24 cellular contexts compared by ENCODE assay signal in genomic region chr17:70256751-70257150, GRCh38.
"Had no signal": no experiment of that assay in that cellular context is flagged by ENCODE, and none has a peak within 500 bp of the region (broad histone marks: within the 10 kb centered on the region; RNA-seq: fewer than 3 reads in every experiment).

No MANE protein-coding gene starts in this region.

- H3K27me3 ChIP-seq: ovary, right atrium auricular region, right lobe of liver, tibial nerve, uterus had no signal

- DNase-seq: hippocampal formation; kidney glomerular epithelial cell; left cardiac atrium; left ventricle myocardium superior; lower lobe of right lung; mammary epithelial cell; mesenchymal stem cell; naive thymus-derived CD4-positive, alpha-beta T cell; ovary; right lobe of liver; small intestine; stimulated activated CD4-positive, alpha-beta T cell treated with anti-CD3 and anti-CD28 coated beads, Interleukin-1b, Interleukin-23, amount 100 ng/mL, for 48 hours; stimulated activated CD4-positive, alpha-beta T cell treated with anti-CD3 and anti-CD28 coated beads, Interleukin-2, amount 100 ng/mL, for 48 hours; stimulated activated CD4-positive, alpha-beta T cell treated with anti-CD3 and anti-CD28 coated beads, Interleukin-4, amount 100 ng/mL, for 4 hours; stimulated activated CD8-positive, alpha-beta memory T cell treated with anti-CD3 and anti-CD28 coated beads, Interleukin-4, amount 100 ng/mL, for 48 hours; stimulated activated naive CD4-positive, alpha-beta T cell treated with Interleukin-2 at 50 U/mL for 16 hours; stimulated activated naive CD8-positive, alpha-beta T cell treated with anti-CD3 and anti-CD28 coated beads, Interleukin-15, amount 100 ng/mL, for 72 hours; substantia nigra; uterus had no signal

- H3K4me3 ChIP-seq: lower lobe of right lung, ovary, right atrium auricular region, right lobe of liver, tibial nerve, uterus had no signal

- ATAC-seq: left cardiac atrium; left lobe of liver; left ventricle myocardium superior; lower lobe of right lung; naive thymus-derived CD4-positive, alpha-beta T cell; natural killer cell treated with Interleukin-12 subunit alpha and Interleukin-12 subunit beta and Interleukin-15 and Interleukin-18, amount 100 ng/mL, for 72 hours; right lobe of liver; stimulated activated memory B cell treated with anti-CD40 and anti-IgM and Interleukin-4, amounts not matched to agents 10 μg/mL and 1 μg/mL and 100 μg/mL, for 72 hours; stimulated activated naive CD8-positive, alpha-beta T cell treated with anti-CD3 and anti-CD28 coated beads, Interleukin-15, amount 100 ng/mL, for 72 hours had no signal

- H3K4me1 ChIP-seq: lower lobe of right lung, right atrium auricular region, right lobe of liver, tibial nerve, uterus had no signal

- H3K9me3 ChIP-seq: lower lobe of right lung, ovary, right atrium auricular region, right lobe of liver, tibial nerve, uterus had no signal

- H3K27ac ChIP-seq: lower lobe of right lung, ovary, right atrium auricular region, right lobe of liver, tibial nerve, uterus had no signal

- H3K36me3 ChIP-seq: lower lobe of right lung, ovary, right atrium auricular region, right lobe of liver, tibial nerve, uterus had no signal
